18 cellular contexts compared by ENCODE assay signal in genomic region chr3:32405155-32405554, GRCh38. TPM values are rescaled to one million over a fixed set of nuclear protein-coding genes. Genes with fewer than 3 reads are reported as not detected.
A peak's percentile ranks its signal among the peaks of the same experiment; 100 is the strongest.
DNase-seq lines count a peak whose midpoint lies in the region; ATAC-seq and TF ChIP-seq lines count a peak whose summit lies in the region.
"Had no signal": no experiment of that assay in that cellular context is flagged by ENCODE, and none has a peak within 500 bp of the region (broad histone marks: within the 10 kb centered on the region; RNA-seq: fewer than 3 reads in every experiment).

No MANE protein-coding gene starts in this region.

- TF ChIP-seq POLR2A in heart left ventricle (IDR thresholded peaks at IDR 0.05), result no peak

- H3K27me3 ChIP-seq in DND-41 (ENCODE audit: insufficient read depth, low read length, poor library complexity), result no peaks in the 10 kb centered on the region
- no peaks in the 10 kb centered on the region for H3K27me3 ChIP-seq in heart left ventricle
- H3K27me3 ChIP-seq: gastroesophageal sphincter had no signal

- DNase-seq in AG09309 (ENCODE audit: low read depth) (peak; percentile 33), DND-41 (no peak), astrocyte of the cerebellum (ENCODE audit: low read depth) (peak; percentile 88), fibroblast of villous mesenchyme (ENCODE audit: low read depth) (peak; percentile 65), heart left ventricle (no peak)
- DNase-seq: activated CD4-positive, alpha-beta T cell treated with anti-CD3 and anti-CD28 coated beads for 36 hours; activated gamma-delta T cell; amniotic stem cell; EL; left cardiac atrium; NCI-H1092; NCI-H2081; RPMI8226; stimulated activated CD4-positive, alpha-beta T cell treated with anti-CD3 and anti-CD28 coated beads, Interleukin-4, amount 100 ng/mL, for 4 hours had no signal

- H3K27ac ChIP-seq in DND-41 (ENCODE audit: low read length) (peak overlapping the region; percentile 79), heart left ventricle (peak overlapping the region in 1 of 12 donors; percentile 97)
- H3K27ac ChIP-seq: gastroesophageal sphincter had no signal

- no peak for TF ChIP-seq CTCF in AG09309 (IDR thresholded peaks at IDR 0.05; ENCODE audit: control insufficient read depth, insufficient read depth, low read depth, low read length, missing control alignments)
- no peak for TF ChIP-seq CTCF in DND-41 (IDR thresholded peaks at IDR 0.05; ENCODE audit: borderline replicate concordance, extremely low read depth, low read length, poor library complexity, severe bottlenecking)
- peak; percentile 8 for TF ChIP-seq CTCF in astrocyte of the cerebellum (IDR thresholded peaks at IDR 0.05; ENCODE audit: low read depth, low read length, missing control alignments)
- no peak for TF ChIP-seq CTCF in fibroblast of villous mesenchyme (IDR thresholded peaks at IDR 0.05; ENCODE audit: insufficient read depth, low read depth, low read length)
- no peak for TF ChIP-seq CTCF in heart left ventricle (IDR thresholded peaks at IDR 0.05)

- H3K9ac ChIP-seq in DND-41 (ENCODE audit: low read depth, low read length), result no peak overlapping the region

- H3K9me3 ChIP-seq in DND-41 (ENCODE audit: insufficient read depth, low read length, severe bottlenecking) (no peaks in the 10 kb centered on the region), heart left ventricle (no peaks in the 10 kb centered on the region)
- H3K9me3 ChIP-seq: gastroesophageal sphincter had no signal

- ATAC-seq in DND-41 (ENCODE audit: insufficient read depth, low read depth), result no peak
- ATAC-seq in HG03469 (IDR thresholded peaks at IDR 0.05; ENCODE audit: unreplicated experiment), result no peak
- no peak for ATAC-seq in heart left ventricle
- no peak for ATAC-seq in HG03045 (IDR thresholded peaks at IDR 0.05; ENCODE audit: unreplicated experiment)
- no peak for ATAC-seq in HG03378 (IDR thresholded peaks at IDR 0.05; ENCODE audit: unreplicated experiment)
- ATAC-seq: activated CD4-positive, alpha-beta T cell treated with anti-CD3 and anti-CD28 coated beads for 36 hours; gastroesophageal sphincter; left cardiac atrium had no signal

- no peaks in the 10 kb centered on the region for H4K20me1 ChIP-seq in DND-41 (ENCODE audit: insufficient read depth, low read length)

- no peak overlapping the region for H2AFZ ChIP-seq in DND-41 (ENCODE audit: low read depth, low read length)

- no peaks in the 10 kb centered on the region; the same call in 1 of the 2 replicates for H3K36me3 ChIP-seq in DND-41 (ENCODE audit: insufficient read depth, low read length)
- no peaks in the 10 kb centered on the region for H3K36me3 ChIP-seq in heart left ventricle
- H3K36me3 ChIP-seq: gastroesophageal sphincter had no signal

- 37 to 60% (median 55%) methylated on average over 2 of the region's 2 CpGs for WGBS in heart left ventricle, 4 donors

- H3K4me3 ChIP-seq in AG09309 (ENCODE audit: control insufficient read depth, low read depth, low read length) (no peak overlapping the region), DND-41 (ENCODE audit: low read depth in 1 of 2, low read length in 2 of 2) (no peak overlapping the region), astrocyte of the cerebellum (ENCODE audit: low read depth, low read length) (no peak overlapping the region), fibroblast of villous mesenchyme (ENCODE audit: low read depth, low read length) (no peak overlapping the region), heart left ventricle (no peak overlapping the region)
- H3K4me3 ChIP-seq: gastroesophageal sphincter had no signal

- peaks cover 79% of the 10 kb centered on the region for H3K79me2 ChIP-seq in DND-41 (ENCODE audit: insufficient read depth, low read length)

- H3K4me2 ChIP-seq in DND-41 (ENCODE audit: insufficient read depth, low read length), result no peak overlapping the region

- H3K4me1 ChIP-seq in DND-41 (ENCODE audit: insufficient read depth, low read length) (peaks cover 67% of the 10 kb centered on the region), heart left ventricle (peaks cover 0 to 99% (median 15%) of the 10 kb centered on the region in 12 donors)

- in situ Hi-C loops in astrocyte of the cerebellum (cut with HindIII; ENCODE audit: low sequenced_read_pairs), result no loop called here

- intact Hi-C loops in heart left ventricle (cut with DNase I), result loop anchor here in 2 of 10 donors (10.0 kb wide), 2 partner anchors 60 to 160 kb away; no protein-coding TSS in a partner anchor

RNA-seq across cellular contexts. Expression of gene CMTM7, which starts 13.5 kb away (rescaled TPM):
- 8.2 and 8.4 TPM in 2 replicates for total RNA-seq in fibroblast of villous mesenchyme
- 10 to 100 TPM in 1 of 9 donors, 1 to 10 TPM in 8; 2.3 to 16.8 (median 3.6) TPM for total RNA-seq in heart left ventricle
- 1 to 10 TPM; 2.7 to 3.8 TPM for polyA plus RNA-seq in heart left ventricle

Comparison
In these comparisons a context has a peak if more than half of its experiments do, and no peak if none do; other contexts are left out.
1. DNase-seq: peak in AG09309 (single experiment), astrocyte of the cerebellum (single experiment) and fibroblast of villous mesenchyme (single experiment); none in DND-41 (single experiment) and heart left ventricle (0 of 5).